8 cellular contexts compared by ENCODE assay signal in genomic region chr9:4923580-4924544, GRCh38.
A peak's percentile ranks its signal among the peaks of the same experiment; 100 is the strongest.
DNase-seq lines count a peak whose midpoint lies in the region; ATAC-seq and TF ChIP-seq lines count a peak whose summit lies in the region.

No MANE protein-coding gene starts in this region.

- H3K27me3 ChIP-seq in CD4-positive, alpha-beta T cell (ENCODE audit: control insufficient read depth, insufficient read depth, low read length), result no peaks in the 10 kb centered on the region
- no peaks in the 10 kb centered on the region for H3K27me3 ChIP-seq in MM.1S (replicated peaks; ENCODE audit: insufficient read depth, low read length)
- no peaks in the 10 kb centered on the region for H3K27me3 ChIP-seq in brain microvascular endothelial cell (replicated peaks)

- no peak overlapping the region for H3K27ac Mint-ChIP-seq in CD4-positive, alpha-beta T cell
- peak overlapping the region in 1 of 2 donors; percentile 11 for H3K27ac Mint-ChIP-seq in natural killer cell

- intact Hi-C loops in CD4-positive, alpha-beta T cell (cut with DNase I, micrococcal nuclease), result loop anchor here (1.0 to 10.0 kb wide), 3 partner anchors 161 to 539 kb away; no protein-coding TSS in a partner anchor
- intact Hi-C loops in natural killer cell (cut with micrococcal nuclease), result loop anchor here (1.0 kb wide), 2 partner anchors 162 to 320 kb away; no protein-coding TSS in a partner anchor

- H3K4me1 ChIP-seq in MM.1S (ENCODE audit: low read length), result peaks cover 12% of the 10 kb centered on the region; the same call in 1 of the 2 replicates

- ATAC-seq in CD4-positive, alpha-beta T cell (ENCODE audit: poor library complexity), result peak; percentile 34
- ATAC-seq in GM18909 (IDR thresholded peaks at IDR 0.05; ENCODE audit: poor library complexity, unreplicated experiment) (peak; percentile 69), natural killer cell (peak; percentile 60 to 74 (median 71)), HG02571 (IDR thresholded peaks at IDR 0.05; ENCODE audit: unreplicated experiment) (no peak)

- CTCF ChIA-PET in CD4-positive, alpha-beta T cell (lab: Charles Lee), result interaction anchor here (1.2 to 1.5 kb wide), 2 partner anchors 161 to 165 kb away, joined by 5 to 6 read pairs; no protein-coding TSS in a partner anchor

- DNase-seq in CD4-positive, alpha-beta T cell, result no peak
- peak; percentile 60 for DNase-seq in MM.1S
- DNase-seq in brain microvascular endothelial cell, result no peak
- no peak for DNase-seq in natural killer cell
- no peak for DNase-seq in NCI-H524 treated with DMSO at 0.1 percent for 48 hours (lab: John Stamatoyannopoulos, UW)
- no peak for DNase-seq in activated CD4-positive, CD25-positive, alpha-beta regulatory T cell (lab: John Stamatoyannopoulos, UW)

- no peak overlapping the region for H3K4me2 ChIP-seq in MM.1S (ENCODE audit: low read depth, low read length)

- in situ Hi-C loops in brain microvascular endothelial cell (cut with HindIII; ENCODE audit: low pct_ligation_motif_present, low sequenced_read_pairs), result no loop called here

- H3K4me3 Mint-ChIP-seq in CD4-positive, alpha-beta T cell, result no peak overlapping the region
- no peak overlapping the region for H3K4me3 Mint-ChIP-seq in natural killer cell

- no peak overlapping the region for H3K4me3 ChIP-seq in MM.1S (ENCODE audit: low read length)
- H3K4me3 ChIP-seq in brain microvascular endothelial cell (ENCODE audit: low read depth, low read length), result no peak overlapping the region

- POLR2A ChIA-PET in CD4-positive, alpha-beta T cell (lab: Charles Lee), result no interaction called here

- no peaks in the 10 kb centered on the region for H3K79me2 ChIP-seq in MM.1S (ENCODE audit: low read length)

- H3K9me3 Mint-ChIP-seq in CD4-positive, alpha-beta T cell, result no peaks in the 10 kb centered on the region
- H3K9me3 Mint-ChIP-seq in natural killer cell, result no peaks in the 10 kb centered on the region

- H3K36me3 ChIP-seq in MM.1S (replicated peaks; ENCODE audit: insufficient read depth, low read length), result no peaks in the 10 kb centered on the region
- no peaks in the 10 kb centered on the region for H3K36me3 ChIP-seq in brain microvascular endothelial cell (replicated peaks)

- no peak overlapping the region for H3K9ac ChIP-seq in MM.1S (ENCODE audit: low read length)

- peaks cover 5% of the 10 kb centered on the region for H3K4me1 Mint-ChIP-seq in CD4-positive, alpha-beta T cell (ENCODE audit: low read depth)
- H3K4me1 Mint-ChIP-seq in natural killer cell, result peaks cover 6% of the 10 kb centered on the region in 2 donors

- TF ChIP-seq CTCF in CD4-positive, alpha-beta T cell (IDR thresholded peaks at IDR 0.05), result peak; percentile 62
- TF ChIP-seq CTCF in MM.1S (IDR thresholded peaks at IDR 0.05; ENCODE audit: low read length) (peak; percentile 66), brain microvascular endothelial cell (IDR thresholded peaks at IDR 0.05; ENCODE audit: low read depth, low read length, missing control alignments) (peak; percentile 59), natural killer cell (IDR thresholded peaks at IDR 0.05) (peak; percentile 55)

- H3K36me3 Mint-ChIP-seq in CD4-positive, alpha-beta T cell (ENCODE audit: low read depth), result no peaks in the 10 kb centered on the region
- no peaks in the 10 kb centered on the region for H3K36me3 Mint-ChIP-seq in natural killer cell

- H3K9me3 ChIP-seq in CD4-positive, alpha-beta T cell (ENCODE audit: control insufficient read depth, low read length), result no peaks in the 10 kb centered on the region
- H3K9me3 ChIP-seq in MM.1S (replicated peaks; ENCODE audit: insufficient read depth, low read length), result no peaks in the 10 kb centered on the region

- H3K27ac ChIP-seq in CD4-positive, alpha-beta T cell (ENCODE audit: low read depth, low read length), result no peak overlapping the region
- H3K27ac ChIP-seq in MM.1S (ENCODE audit: low read length), result no peak overlapping the region
- no peak overlapping the region for H3K27ac ChIP-seq in brain microvascular endothelial cell

- no peaks in the 10 kb centered on the region for H3F3A ChIP-seq in MM.1S (ENCODE audit: insufficient read depth, low read length)

- 0 out of 2 replicates have a peak overlapping the region, but pooled peaks have one; percentile 2 for H2AFZ ChIP-seq in MM.1S (ENCODE audit: low read length)

- no peaks in the 10 kb centered on the region for H4K20me1 ChIP-seq in MM.1S (ENCODE audit: insufficient read depth, low read length)

- no peaks in the 10 kb centered on the region for H3K27me3 Mint-ChIP-seq in CD4-positive, alpha-beta T cell
- no peaks in the 10 kb centered on the region for H3K27me3 Mint-ChIP-seq in natural killer cell (ENCODE audit: low read depth in 2 of 2)

- no peaks in the 10 kb centered on the region for H3K9me2 ChIP-seq in MM.1S (replicated peaks; ENCODE audit: insufficient read depth, low read length)
